8 cellular contexts compared by ENCODE assay signal in genomic region chr1:197619008-197619640, GRCh38.
DNase-seq lines count a peak whose midpoint lies in the region; ATAC-seq and TF ChIP-seq lines count a peak whose summit lies in the region.

No MANE protein-coding gene starts in this region.

- ATAC-seq in GM21367 (IDR thresholded peaks at IDR 0.05; ENCODE audit: unreplicated experiment) (no peak), HG02623 (IDR thresholded peaks at IDR 0.05; ENCODE audit: unreplicated experiment) (no peak)

- no peak overlapping the region for H3K27ac Mint-ChIP-seq in neural crest cell (ENCODE audit: unreplicated experiment)
- no peak overlapping the region for H3K27ac Mint-ChIP-seq in activated CD4-positive, alpha-beta T cell treated with anti-CD3 and anti-CD28 coated beads, Interleukin-2, amount 10 ng/mL, durations not matched to agents 24 days and 14 days

- no peak overlapping the region for H3K4me3 ChIP-seq in cardiac fibroblast (replicated peaks in 1 of 2; ENCODE audit: low read depth in 2 of 2, low read length in 2 of 2)

- DNase-seq in EH (ENCODE audit: low read depth) (peak; percentile 49), NCI-H345 (lab: John Stamatoyannopoulos, UW) (peak; percentile 23), cardiac fibroblast (ENCODE audit: low read depth in 2 of 2) (peak; percentile 52), neural crest cell (ENCODE audit: low read depth, low spot score) (no peak), HuH-7 (ENCODE audit: low spot score) (no peak)
- DNase-seq in activated CD4-positive, alpha-beta T cell treated with anti-CD3 and anti-CD28 coated beads, Interleukin-2, amount 10 ng/mL, durations not matched to agents 24 days and 14 days = no peak

- H3K4me1 Mint-ChIP-seq in neural crest cell = no peaks in the 10 kb centered on the region
- H3K4me1 Mint-ChIP-seq in activated CD4-positive, alpha-beta T cell treated with anti-CD3 and anti-CD28 coated beads, Interleukin-2, amount 10 ng/mL, durations not matched to agents 24 days and 14 days = no peaks in the 10 kb centered on the region

- no peak overlapping the region for H3K4me3 Mint-ChIP-seq in neural crest cell
- no peak overlapping the region for H3K4me3 Mint-ChIP-seq in activated CD4-positive, alpha-beta T cell treated with anti-CD3 and anti-CD28 coated beads, Interleukin-2, amount 10 ng/mL, durations not matched to agents 24 days and 14 days

- intact Hi-C loops in activated CD4-positive, alpha-beta T cell treated with anti-CD3 and anti-CD28 coated beads, Interleukin-2, amount 10 ng/mL, durations not matched to agents 24 days and 14 days (cut with micrococcal nuclease) = loop anchor here (1.0 to 5.0 kb wide), 2 partner anchors 250 to 848 kb away; no protein-coding TSS in a partner anchor

- no peaks in the 10 kb centered on the region for H3K36me3 Mint-ChIP-seq in neural crest cell (ENCODE audit: low read depth)
- H3K36me3 Mint-ChIP-seq in activated CD4-positive, alpha-beta T cell treated with anti-CD3 and anti-CD28 coated beads, Interleukin-2, amount 10 ng/mL, durations not matched to agents 24 days and 14 days (ENCODE audit: low read depth) = peaks cover 2% of the 10 kb centered on the region

- TF ChIP-seq CTCF in cardiac fibroblast (IDR thresholded peaks at IDR 0.05; ENCODE audit: low read depth, low read length) (peak; percentile 30), neural crest cell (conservative IDR thresholded peaks at IDR 0.05) (peak; percentile 61)

- H3K9me3 Mint-ChIP-seq in neural crest cell = no peaks in the 10 kb centered on the region
- H3K9me3 Mint-ChIP-seq in activated CD4-positive, alpha-beta T cell treated with anti-CD3 and anti-CD28 coated beads, Interleukin-2, amount 10 ng/mL, durations not matched to agents 24 days and 14 days = no peaks in the 10 kb centered on the region

- H3K27me3 Mint-ChIP-seq in neural crest cell (ENCODE audit: low read depth) = no peaks in the 10 kb centered on the region
- no peaks in the 10 kb centered on the region for H3K27me3 Mint-ChIP-seq in activated CD4-positive, alpha-beta T cell treated with anti-CD3 and anti-CD28 coated beads, Interleukin-2, amount 10 ng/mL, durations not matched to agents 24 days and 14 days

Comparison
In these comparisons a context has a peak if more than half of its experiments do, and no peak if none do; other contexts are left out.
1. DNase-seq: peak in EH (single experiment), NCI-H345 (single experiment) and cardiac fibroblast (2 of 2); none in neural crest cell (single experiment), activated CD4-positive, alpha-beta T cell treated with anti-CD3 and anti-CD28 coated beads, Interleukin-2, amount 10 ng/mL, durations not matched to agents 24 days and 14 days (single experiment) and HuH-7 (single experiment).